In the genomic region with DNA sequence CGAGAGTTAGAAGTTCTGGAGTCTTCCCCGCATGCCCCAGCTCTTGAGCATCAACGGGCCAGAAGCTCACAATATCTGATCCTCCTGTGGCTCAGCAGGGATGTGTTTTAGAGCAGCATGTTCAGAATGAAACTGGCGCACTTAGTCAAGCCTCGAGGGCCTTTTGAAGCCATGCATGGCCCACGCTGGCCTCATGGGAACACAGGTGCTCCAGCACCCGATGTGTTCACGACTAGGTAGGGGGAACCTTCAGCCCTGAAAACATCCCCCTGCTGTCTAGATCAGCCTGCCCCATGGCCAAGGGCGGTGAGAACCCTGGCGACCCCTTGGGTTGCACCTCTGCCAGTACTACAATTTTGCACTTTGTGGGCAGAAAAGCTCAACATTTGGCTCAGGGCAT, we compare ENCODE assay signal across 28 cellular contexts. TPM values are rescaled to one million over a fixed set of nuclear protein-coding genes. Genes with fewer than 3 reads are reported as not detected.
A peak's percentile ranks its signal among the peaks of the same experiment; 100 is the strongest.
DNase-seq lines count a peak whose midpoint lies in the region; ATAC-seq and TF ChIP-seq lines count a peak whose summit lies in the region.
"Had no signal": no experiment of that assay in that cellular context is flagged by ENCODE, and none has a peak within 500 bp of the region (broad histone marks: within the 10 kb centered on the region; RNA-seq: fewer than 3 reads in every experiment).

No MANE protein-coding gene starts in this region.

- H3K36me3 Mint-ChIP-seq in stimulated activated effector memory CD8-positive, alpha-beta T cell treated with anti-CD3 and anti-CD28 coated beads, Interleukin-12 subunit alpha, Interleukin-12 subunit beta, amount 100 ng/mL, for 72 hours: peaks cover 100% of the 10 kb centered on the region

- no peaks in the 10 kb centered on the region for H3K9me3 Mint-ChIP-seq in stimulated activated effector memory CD8-positive, alpha-beta T cell treated with anti-CD3 and anti-CD28 coated beads, Interleukin-12 subunit alpha, Interleukin-12 subunit beta, amount 100 ng/mL, for 72 hours
- H3K9me3 Mint-ChIP-seq: activated CD8-positive, alpha-beta T cell treated with anti-CD3 and anti-CD28 coated beads for 36 hours; activated naive CD4-positive, alpha-beta T cell treated with anti-CD3 and anti-CD28 coated beads, Interleukin-2, amount 10 ng/mL, durations not matched to agents 7 days and 5 days; CD8-positive, alpha-beta T cell had no signal

- no peaks in the 10 kb centered on the region for H3K4me1 Mint-ChIP-seq in stimulated activated effector memory CD8-positive, alpha-beta T cell treated with anti-CD3 and anti-CD28 coated beads, Interleukin-12 subunit alpha, Interleukin-12 subunit beta, amount 100 ng/mL, for 72 hours
- H3K4me1 Mint-ChIP-seq: activated naive CD4-positive, alpha-beta T cell treated with anti-CD3 and anti-CD28 coated beads, Interleukin-2, amount 10 ng/mL, durations not matched to agents 7 days and 5 days had no signal

- H3K4me3 ChIP-seq in OCI-LY1 (ENCODE audit: low read depth, low read length, poor library complexity, severe bottlenecking): no peak overlapping the region
- no peak overlapping the region for H3K4me3 ChIP-seq in right atrium auricular region
- H3K4me3 ChIP-seq: HAP-1, heart left ventricle, spleen, transverse colon had no signal

- H3K27me3 ChIP-seq in OCI-LY1 (ENCODE audit: insufficient read depth, low read length): no peaks in the 10 kb centered on the region
- no peaks in the 10 kb centered on the region for H3K27me3 ChIP-seq in right atrium auricular region
- H3K27me3 ChIP-seq: heart left ventricle, spleen, transverse colon had no signal

- no peaks in the 10 kb centered on the region for H3F3A ChIP-seq in OCI-LY1 (ENCODE audit: insufficient read depth, low read length)

- no peaks in the 10 kb centered on the region for H3K9me3 ChIP-seq in OCI-LY1 (ENCODE audit: low read length)
- no peaks in the 10 kb centered on the region for H3K9me3 ChIP-seq in right atrium auricular region
- H3K9me3 ChIP-seq: HAP-1, heart left ventricle, spleen, transverse colon had no signal

- no peak overlapping the region for H2AFZ ChIP-seq in OCI-LY1 (ENCODE audit: low read length)

- peaks cover 92% of the 10 kb centered on the region for H3K36me3 ChIP-seq in OCI-LY1 (ENCODE audit: insufficient read depth, low read length)
- H3K36me3 ChIP-seq in right atrium auricular region: peaks cover 83% of the 10 kb centered on the region

- H3K79me2 ChIP-seq in OCI-LY1 (ENCODE audit: insufficient read depth, low read length): no peaks in the 10 kb centered on the region

- no peak overlapping the region for H3K27ac Mint-ChIP-seq in stimulated activated effector memory CD8-positive, alpha-beta T cell treated with anti-CD3 and anti-CD28 coated beads, Interleukin-12 subunit alpha, Interleukin-12 subunit beta, amount 100 ng/mL, for 72 hours
- H3K27ac Mint-ChIP-seq: activated CD8-positive, alpha-beta T cell treated with anti-CD3 and anti-CD28 coated beads for 36 hours; activated naive CD4-positive, alpha-beta T cell treated with anti-CD3 and anti-CD28 coated beads, Interleukin-2, amount 10 ng/mL, durations not matched to agents 7 days and 5 days had no signal

- H3K27ac ChIP-seq in OCI-LY1 (ENCODE audit: low read depth, low read length, poor library complexity, severe bottlenecking): peak overlapping the region; percentile 45
- H3K27ac ChIP-seq in right atrium auricular region: no peak overlapping the region
- H3K27ac ChIP-seq: 22Rv1, heart left ventricle, transverse colon had no signal

- H3K4me3 Mint-ChIP-seq in stimulated activated effector memory CD8-positive, alpha-beta T cell treated with anti-CD3 and anti-CD28 coated beads, Interleukin-12 subunit alpha, Interleukin-12 subunit beta, amount 100 ng/mL, for 72 hours: no peak overlapping the region
- H3K4me3 Mint-ChIP-seq: activated CD8-positive, alpha-beta T cell treated with anti-CD3 and anti-CD28 coated beads for 36 hours; activated naive CD4-positive, alpha-beta T cell treated with anti-CD3 and anti-CD28 coated beads, Interleukin-2, amount 10 ng/mL, durations not matched to agents 7 days and 5 days; CD8-positive, alpha-beta T cell had no signal

- ATAC-seq in HG02852 (IDR thresholded peaks at IDR 0.05; ENCODE audit: unreplicated experiment): peak; percentile 80
- ATAC-seq in stimulated activated effector memory CD8-positive, alpha-beta T cell treated with anti-CD3 and anti-CD28 coated beads, Interleukin-12 subunit alpha, Interleukin-12 subunit beta, amount 100 ng/mL, for 72 hours: peak; percentile 37
- ATAC-seq in HG02840 (IDR thresholded peaks at IDR 0.05; ENCODE audit: low FRiP score, unreplicated experiment): no peak
- ATAC-seq: activated CD8-positive, alpha-beta T cell treated with anti-CD3 and anti-CD28 coated beads for 36 hours; CD8-positive, alpha-beta T cell; heart left ventricle; SK-N-SH treated with all-trans-retinoic acid at 6 μM for 48 hours had no signal

- no peak overlapping the region for H3K4me2 ChIP-seq in OCI-LY1 (ENCODE audit: low read length)

- TF ChIP-seq CTCF in OCI-LY1 (IDR thresholded peaks at IDR 0.05; ENCODE audit: low read length) (no peak), right atrium auricular region (IDR thresholded peaks at IDR 0.05) (no peak)

- DNase-seq in DMS79 (lab: John Stamatoyannopoulos, UW): peak; percentile 38
- no peak for DNase-seq in DMS79 treated with DMSO at 0.1 percent for 48 hours (lab: John Stamatoyannopoulos, UW)
- no peak for DNase-seq in stimulated activated effector memory CD8-positive, alpha-beta T cell treated with anti-CD3 and anti-CD28 coated beads, Interleukin-12 subunit alpha, Interleukin-12 subunit beta, amount 100 ng/mL, for 72 hours (ENCODE audit: low spot score in 2 of 2)
- DNase-seq in right atrium auricular region (ENCODE audit: low spot score): no peak
- no peak for DNase-seq in SKM-1 (lab: John Stamatoyannopoulos, UW; ENCODE audit: unreplicated experiment)
- DNase-seq: activated CD4-positive, CD25-positive, alpha-beta regulatory T cell; activated CD8-positive, alpha-beta T cell treated with anti-CD3 and anti-CD28 coated beads for 36 hours; activated naive CD4-positive, alpha-beta T cell treated with anti-CD3 and anti-CD28 coated beads, Interleukin-2, amount 10 ng/mL, durations not matched to agents 7 days and 5 days; activated T-cell treated with anti-CD3 and anti-CD28 coated beads, Interleukin-2, amount 50 U/mL, for 1 hour; aorta; caudate nucleus; CD8-positive, alpha-beta T cell; DMS53; heart left ventricle; mesendoderm; NCI-H1417 treated with DMSO at 0.1 percent for 48 hours; NCI-H524 treated with DMSO at 0.1 percent for 48 hours; retina; spleen; stimulated activated CD4-positive, alpha-beta T cell treated with anti-CD3 and anti-CD28 coated beads, Interleukin-4, amount 100 ng/mL, for 24 hours; T-helper 9 cell; transverse colon had no signal

- H3K4me1 ChIP-seq in OCI-LY1 (ENCODE audit: insufficient read depth, low read length, severe bottlenecking) (no peaks in the 10 kb centered on the region), right atrium auricular region (no peaks in the 10 kb centered on the region)
- H3K4me1 ChIP-seq: HAP-1, spleen, transverse colon had no signal

- H4K20me1 ChIP-seq in OCI-LY1 (ENCODE audit: insufficient read depth, low read length): no peaks in the 10 kb centered on the region

- H3K9ac ChIP-seq in OCI-LY1 (ENCODE audit: low read length): no peak overlapping the region

- H3K9me2 ChIP-seq in OCI-LY1 (ENCODE audit: low read depth, low read length): no peaks in the 10 kb centered on the region

RNA-seq across cellular contexts. Expression of a gene that starts 32.8 kb away (rescaled TPM):
- total RNA-seq in right atrium auricular region: 10 to 100 TPM; 17.0 to 22.3 TPM
